1 cellular context compared by ENCODE assay signal in genomic region chr11:62841361-62842170, GRCh38.
A peak's percentile ranks its signal among the peaks of the same experiment; 100 is the strongest.
TF ChIP-seq lines count a peak whose summit lies in the region.

No MANE protein-coding gene starts in this region.

TF ChIP-seq in endothelial cell of umbilical vein, 7 proteins besides CTCF, POLR2A, EP300 and RAD21:
- TF ChIP-seq, protein P1, sequence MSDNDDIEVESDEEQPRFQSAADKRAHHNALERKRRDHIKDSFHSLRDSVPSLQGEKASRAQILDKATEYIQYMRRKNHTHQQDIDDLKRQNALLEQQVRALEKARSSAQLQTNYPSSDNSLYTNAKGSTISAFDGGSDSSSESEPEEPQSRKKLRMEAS (IDR thresholded peaks at IDR 0.05; ENCODE audit: insufficient read depth, insufficient read length), result peak; percentile 75
- no peak for TF ChIP-seq EZH2 (IDR thresholded peaks at IDR 0.05; ENCODE audit: borderline replicate concordance, low read depth, low read length, severe bottlenecking)
- no peak for TF ChIP-seq FOS (IDR thresholded peaks at IDR 0.05; ENCODE audit: borderline replicate concordance, insufficient read depth, low read length)
- peak; percentile 100 for TF ChIP-seq POLR2AphosphoS5 (IDR thresholded peaks at IDR 0.05; ENCODE audit: insufficient read depth, low read depth, low read length)
- TF ChIP-seq GATA2 (IDR thresholded peaks at IDR 0.05; ENCODE audit: insufficient read depth, insufficient read length, low read depth, low read length), result peak; percentile 66
- no peak for TF ChIP-seq MYC (IDR thresholded peaks at IDR 0.05; ENCODE audit: low read depth, low read length)
- peak; percentile 42 for TF ChIP-seq JUN (IDR thresholded peaks at IDR 0.05; ENCODE audit: borderline replicate concordance, insufficient read depth, insufficient read length, low read depth)
